23 cellular contexts compared by ENCODE assay signal in genomic region chr20:50462093-50462685, GRCh38. TPM values are rescaled to one million over a fixed set of nuclear protein-coding genes. Genes with fewer than 3 reads are reported as not detected.
A peak's percentile ranks its signal among the peaks of the same experiment; 100 is the strongest.
DNase-seq lines count a peak whose midpoint lies in the region; ATAC-seq and TF ChIP-seq lines count a peak whose summit lies in the region.
"Had no signal": no experiment of that assay in that cellular context is flagged by ENCODE, and none has a peak within 500 bp of the region (broad histone marks: within the 10 kb centered on the region; RNA-seq: fewer than 3 reads in every experiment).

No MANE protein-coding gene starts in this region.

- H3K36me3 ChIP-seq in body of pancreas (replicated peaks in 1 of 2; ENCODE audit: insufficient read depth in 1 of 2, low read depth in 2 of 2), result no peaks in the 10 kb centered on the region
- H3K36me3 ChIP-seq in mesenchymal stem cell (ENCODE audit: control insufficient read depth in 1 of 2, insufficient read depth in 2 of 2, low read depth in 1 of 2, low read length in 2 of 2), result no peaks in the 10 kb centered on the region
- H3K36me3 ChIP-seq in testis (ENCODE audit: low read depth, missing control alignments), result no peaks in the 10 kb centered on the region
- H3K36me3 ChIP-seq: prostate gland, spleen had no signal

- no peak overlapping the region for H3K14ac ChIP-seq in mesenchymal stem cell (ENCODE audit: low read length in 2 of 2)

- ATAC-seq in body of pancreas, result peak; percentile 57
- no peak for ATAC-seq in HG02840 (IDR thresholded peaks at IDR 0.05; ENCODE audit: low FRiP score, unreplicated experiment)
- ATAC-seq: activated naive CD4-positive, alpha-beta T cell treated with anti-CD3 and anti-CD28 coated beads, Interleukin-2, amount 50 U/mL, for 72 hours; stimulated activated memory B cell treated with anti-CD40 and anti-IgM and Interleukin-4, amounts not matched to agents 10 μg/mL and 1 μg/mL and 100 μg/mL, for 72 hours had no signal

- H2BK15ac ChIP-seq in mesenchymal stem cell (ENCODE audit: low read depth, poor library complexity, severe bottlenecking), result no peak overlapping the region

- no peak overlapping the region for H3K9ac ChIP-seq in mesenchymal stem cell (ENCODE audit: low read length)

- H3K9me3 ChIP-seq in body of pancreas (no peaks in the 10 kb centered on the region), mesenchymal stem cell (ENCODE audit: control insufficient read depth, low read length) (no peaks in the 10 kb centered on the region), testis (no peaks in the 10 kb centered on the region)
- H3K9me3 ChIP-seq: prostate gland, spleen had no signal

- H2AFZ ChIP-seq in mesenchymal stem cell (ENCODE audit: low read depth, low read length), result no peak overlapping the region

- no peaks in the 10 kb centered on the region for H3K79me1 ChIP-seq in mesenchymal stem cell (replicated peaks; ENCODE audit: low read length, poor library complexity, severe bottlenecking)

- peak overlapping the region in 1 of 2 experiments; percentile 32 for H2BK12ac ChIP-seq in mesenchymal stem cell (ENCODE audit: low read length in 2 of 2)

- H3K23ac ChIP-seq in mesenchymal stem cell (ENCODE audit: low read length in 2 of 2), result no peak overlapping the region

- H3K4ac ChIP-seq in mesenchymal stem cell (ENCODE audit: low read depth in 1 of 2, low read length in 2 of 2), result peak overlapping the region in 1 of 2 experiments; percentile 76

- no peak overlapping the region for H4K8ac ChIP-seq in mesenchymal stem cell (ENCODE audit: low read length)

- H3K27me3 ChIP-seq in body of pancreas (no peaks in the 10 kb centered on the region), mesenchymal stem cell (ENCODE audit: control insufficient read depth in 1 of 2, insufficient read depth in 1 of 2, low read length in 2 of 2) (no peaks in the 10 kb centered on the region), testis (no peaks in the 10 kb centered on the region)

- DNase-seq in NCI-H226 (peak; percentile 91), body of pancreas (no peak), mesenchymal stem cell (no peak), testis (no peak), iPS-NIHi7 (ENCODE audit: extremely low spot score) (no peak), NOMO-1 treated with dmso at 0.1 percent for 144 hours (lab: John Stamatoyannopoulos, UW; ENCODE audit: unreplicated experiment) (no peak)
- DNase-seq: activated CD4-positive, alpha-beta T cell treated with anti-CD3 and anti-CD28 coated beads for 4 hours; CD4-positive, CD25-positive, alpha-beta regulatory T cell; effector CD4-positive, alpha-beta T cell; foreskin melanocyte; H9; Kasumi-1; NCI-H1694 treated with DMSO at 0.1 percent for 48 hours; NCI-H2171; NCI-H526 treated with DMSO at 0.1 percent for 48 hours; spleen; stimulated activated CD4-positive, alpha-beta T cell treated with anti-CD3 and anti-CD28 coated beads, Interleukin-4, amount 100 ng/mL, for 1 hour had no signal

- 33 to 44% methylated on average over 10 of the region's 10 CpGs for whole genome bisulfite sequencing in body of pancreas, 2 donors
- WGBS in mesenchymal stem cell, result 85% methylated on average over 9 of the region's 10 CpGs
- WGBS in testis, 2 donors, result 51 to 62% methylated on average over 10 of the region's 10 CpGs

- H3K4me1 ChIP-seq in body of pancreas, result peaks cover 17% of the 10 kb centered on the region
- H3K4me1 ChIP-seq in mesenchymal stem cell (ENCODE audit: control insufficient read depth, insufficient read depth, low read depth, low read length), result peaks cover 14% of the 10 kb centered on the region
- H3K4me1 ChIP-seq in testis, result peaks cover 24% of the 10 kb centered on the region
- H3K4me1 ChIP-seq: prostate gland had no signal

- H3K27ac ChIP-seq in body of pancreas, result peak overlapping the region; percentile 45 to 81 (median 52)
- H3K27ac ChIP-seq in mesenchymal stem cell (ENCODE audit: low read length, poor library complexity, severe bottlenecking), result peak overlapping the region; percentile 7
- peak overlapping the region; percentile 13 to 34 for H3K27ac ChIP-seq in testis
- H3K27ac ChIP-seq: epithelial cell of prostate, prostate gland, spleen had no signal

- no peak overlapping the region for H3K4me3 ChIP-seq in body of pancreas
- H3K4me3 ChIP-seq in mesenchymal stem cell (ENCODE audit: insufficient read depth in 1 of 2, low read depth in 1 of 2, low read length in 2 of 2), result no peak overlapping the region
- no peak overlapping the region for H3K4me3 ChIP-seq in testis
- H3K4me3 ChIP-seq: lung, prostate gland, spleen had no signal

- no peak overlapping the region for H2AK5ac ChIP-seq in mesenchymal stem cell (ENCODE audit: low read length, severe bottlenecking)

- no peak overlapping the region for H4K91ac ChIP-seq in mesenchymal stem cell (ENCODE audit: low read length)

- H2BK120ac ChIP-seq in mesenchymal stem cell (ENCODE audit: low read depth, low read length), result no peak overlapping the region

- intact Hi-C loops in body of pancreas (cut with DNase I) (loop anchor here (5.0 kb wide), 1 partner anchor 275 kb away; no protein-coding TSS in a partner anchor), testis (cut with DNase I; ENCODE audit: low total_unique reads) (loop anchor here (5.0 kb wide), 1 partner anchor 275 kb away; no protein-coding TSS in a partner anchor)

- no peak for TF ChIP-seq CTCF in body of pancreas (IDR thresholded peaks at IDR 0.05)
- TF ChIP-seq CTCF in testis (IDR thresholded peaks at IDR 0.05), result no peak

- no peak overlapping the region for H3K18ac ChIP-seq in mesenchymal stem cell (ENCODE audit: low read depth in 1 of 2, low read length in 2 of 2)

- H2BK5ac ChIP-seq in mesenchymal stem cell (ENCODE audit: low read depth, low read length, poor library complexity, severe bottlenecking), result no peak overlapping the region

- H3K4me2 ChIP-seq in mesenchymal stem cell (ENCODE audit: low read length, poor library complexity, severe bottlenecking), result no peak overlapping the region

- TF ChIP-seq POLR2A in body of pancreas (IDR thresholded peaks at IDR 0.05) (no peak), testis (IDR thresholded peaks at IDR 0.05) (no peak)

RNA-seq across cellular contexts. Expression of gene PTPN1, which starts 48.0 kb away (rescaled TPM):
- 10 to 100 TPM in 1 of 2 donors, 1 to 10 TPM in 1; 9.1 to 10.2 TPM for total RNA-seq in body of pancreas
- 66.8 TPM for polyA plus RNA-seq in mesenchymal stem cell (2013, experiment 1 of 2)
- polyA plus RNA-seq in mesenchymal stem cell (2013, experiment 2 of 2), result 65.2 TPM
- total RNA-seq in testis, result 10 to 100 TPM; 42.0 to 44.3 TPM
- polyA plus RNA-seq in testis (ENCODE audit: insufficient read depth, low read depth, low replicate concordance), result 44.0 TPM
